Comparison of ENCODE assay signal across 10 cellular contexts in genomic region chr6:13681305-13682061, GRCh38. TPM values are rescaled to one million over a fixed set of nuclear protein-coding genes. Genes with fewer than 3 reads are reported as not detected.
DNase-seq lines count a peak whose midpoint lies in the region; ATAC-seq and TF ChIP-seq lines count a peak whose summit lies in the region.
"Had no signal": no experiment of that assay in that cellular context is flagged by ENCODE, and none has a peak within 500 bp of the region (broad histone marks: within the 10 kb centered on the region; RNA-seq: fewer than 3 reads in every experiment).

No MANE protein-coding gene starts in this region.

- H3K9me3 Mint-ChIP-seq in activated T-cell treated with anti-CD3 and anti-CD28 coated beads, Interleukin-2, amount 50 U/mL, for 24 hours = peaks cover 5% of the 10 kb centered on the region
- H3K9me3 Mint-ChIP-seq in activated B cell treated with CpG ODN at 0.5 μM for 24 hours = peaks cover 8% of the 10 kb centered on the region
- H3K9me3 Mint-ChIP-seq in stimulated activated effector memory CD8-positive, alpha-beta T cell treated with anti-CD3 and anti-CD28 coated beads, Interleukin-12 subunit alpha, Interleukin-12 subunit beta, amount 100 ng/mL, for 72 hours = peaks cover 2% of the 10 kb centered on the region

- no peak for DNase-seq in activated T-cell treated with anti-CD3 and anti-CD28 coated beads, Interleukin-2, amount 50 U/mL, for 24 hours
- DNase-seq in activated T-cell treated with anti-CD3 and anti-CD28 coated beads, Interleukin-2, amount 50 U/mL, for 1 hour = no peak
- DNase-seq in activated B cell treated with CpG ODN at 0.5 μM for 24 hours = no peak
- no peak for DNase-seq in stimulated activated effector memory CD8-positive, alpha-beta T cell treated with anti-CD3 and anti-CD28 coated beads, Interleukin-12 subunit alpha, Interleukin-12 subunit beta, amount 100 ng/mL, for 72 hours (ENCODE audit: low spot score in 2 of 2)
- DNase-seq in AG20443 (ENCODE audit: low spot score) = no peak
- DNase-seq: GDM1; stimulated activated CD8-positive, alpha-beta memory T cell treated with anti-CD3 and anti-CD28 coated beads, Interleukin-4, amount 100 ng/mL, for 48 hours had no signal

- no peak for TF ChIP-seq CTCF in activated B cell treated with CpG ODN at 0.5 μM for 24 hours (IDR thresholded peaks at IDR 0.05)

- intact Hi-C loops in activated B cell treated with CpG ODN at 0.5 μM for 24 hours (cut with micrococcal nuclease) = loop anchor here (2.0 kb wide), 2 partner anchors 15 to 17 kb away; no protein-coding TSS in a partner anchor

- peak overlapping the region; percentile 84 for H3K27ac Mint-ChIP-seq in activated T-cell treated with anti-CD3 and anti-CD28 coated beads, Interleukin-2, amount 50 U/mL, for 24 hours
- H3K27ac Mint-ChIP-seq in activated B cell treated with CpG ODN at 0.5 μM for 24 hours = peak overlapping the region; percentile 51
- H3K27ac Mint-ChIP-seq in stimulated activated effector memory CD8-positive, alpha-beta T cell treated with anti-CD3 and anti-CD28 coated beads, Interleukin-12 subunit alpha, Interleukin-12 subunit beta, amount 100 ng/mL, for 72 hours = peak overlapping the region; percentile 80

- peaks cover 55% of the 10 kb centered on the region for H3K4me1 Mint-ChIP-seq in activated T-cell treated with anti-CD3 and anti-CD28 coated beads, Interleukin-2, amount 50 U/mL, for 24 hours (ENCODE audit: low read depth)
- H3K4me1 Mint-ChIP-seq in activated B cell treated with CpG ODN at 0.5 μM for 24 hours = peaks cover 33% of the 10 kb centered on the region
- H3K4me1 Mint-ChIP-seq in stimulated activated effector memory CD8-positive, alpha-beta T cell treated with anti-CD3 and anti-CD28 coated beads, Interleukin-12 subunit alpha, Interleukin-12 subunit beta, amount 100 ng/mL, for 72 hours = peaks cover 54% of the 10 kb centered on the region

- peaks cover 43% of the 10 kb centered on the region for H3K36me3 Mint-ChIP-seq in activated T-cell treated with anti-CD3 and anti-CD28 coated beads, Interleukin-2, amount 50 U/mL, for 24 hours (ENCODE audit: low read depth)
- peaks cover 36% of the 10 kb centered on the region for H3K36me3 Mint-ChIP-seq in activated B cell treated with CpG ODN at 0.5 μM for 24 hours (ENCODE audit: low read depth)
- H3K36me3 Mint-ChIP-seq in stimulated activated effector memory CD8-positive, alpha-beta T cell treated with anti-CD3 and anti-CD28 coated beads, Interleukin-12 subunit alpha, Interleukin-12 subunit beta, amount 100 ng/mL, for 72 hours = peaks cover 18% of the 10 kb centered on the region

- H3K27me3 Mint-ChIP-seq in activated T-cell treated with anti-CD3 and anti-CD28 coated beads, Interleukin-2, amount 50 U/mL, for 24 hours = no peaks in the 10 kb centered on the region
- H3K27me3 Mint-ChIP-seq in activated B cell treated with CpG ODN at 0.5 μM for 24 hours = no peaks in the 10 kb centered on the region

- peak; percentile 56 for ATAC-seq in HG03175 (IDR thresholded peaks at IDR 0.05; ENCODE audit: unreplicated experiment)
- ATAC-seq in activated B cell treated with CpG ODN at 0.5 μM for 24 hours (ENCODE audit: low read depth) = no peak
- ATAC-seq in stimulated activated effector memory CD8-positive, alpha-beta T cell treated with anti-CD3 and anti-CD28 coated beads, Interleukin-12 subunit alpha, Interleukin-12 subunit beta, amount 100 ng/mL, for 72 hours = peak; percentile 58
- no peak for ATAC-seq in HG02884 (IDR thresholded peaks at IDR 0.05; ENCODE audit: unreplicated experiment)
- no peak for ATAC-seq in GM19351 (IDR thresholded peaks at IDR 0.05; ENCODE audit: unreplicated experiment)

- POLR2A ChIA-PET in activated B cell treated with CpG ODN at 0.5 μM for 24 hours (lab: Charles Lee) = interaction anchor here (0.6 to 0.9 kb wide), 3 partner anchors 31 to 142 kb away, joined by 3 to 7 read pairs (median 4); no protein-coding TSS in a partner anchor

- peak overlapping the region; percentile 58 for H3K4me3 Mint-ChIP-seq in activated T-cell treated with anti-CD3 and anti-CD28 coated beads, Interleukin-2, amount 50 U/mL, for 24 hours
- peak overlapping the region; percentile 20 for H3K4me3 Mint-ChIP-seq in activated B cell treated with CpG ODN at 0.5 μM for 24 hours
- peak overlapping the region; percentile 23 for H3K4me3 Mint-ChIP-seq in stimulated activated effector memory CD8-positive, alpha-beta T cell treated with anti-CD3 and anti-CD28 coated beads, Interleukin-12 subunit alpha, Interleukin-12 subunit beta, amount 100 ng/mL, for 72 hours

- CTCF ChIA-PET in activated B cell treated with CpG ODN at 0.5 μM for 24 hours (lab: Charles Lee) = no interaction called here

RNA-seq across cellular contexts. Expression of gene RANBP9, which starts 30.2 kb away (rescaled TPM):
- 30.7 and 34.7 TPM in 2 replicates for total RNA-seq in activated B cell treated with CpG ODN at 0.5 μM for 24 hours

Comparison
In these comparisons a context has a peak if more than half of its experiments do, and no peak if none do; other contexts are left out.
1. ATAC-seq: peak in HG03175 (single experiment) and stimulated activated effector memory CD8-positive, alpha-beta T cell treated with anti-CD3 and anti-CD28 coated beads, Interleukin-12 subunit alpha, Interleukin-12 subunit beta, amount 100 ng/mL, for 72 hours (single experiment); none in activated B cell treated with CpG ODN at 0.5 μM for 24 hours (single experiment), HG02884 (single experiment) and GM19351 (single experiment).
2. Peak in every context shown above with its lines, with median percentiles within 50 percentile points of each other: H3K27ac Mint-ChIP-seq and H3K4me3 Mint-ChIP-seq.